1 cellular context compared by ENCODE assay signal in genomic region chr5:37370864-37371726, GRCh38.
TF ChIP-seq lines count a peak whose summit lies in the region.

Gene NUP155 (minus strand): TSS chr5:37371106. CDS start chr5:37370977, 129 bp downstream.

TF ChIP-seq in HepG2, 621 proteins besides CTCF, POLR2A, EP300 and RAD21 (continued from another document and continues in another):
- TF ChIP-seq BCL3 (CRISPR knock-in tag; IDR thresholded peaks at IDR 0.05), result peak; percentile 64; the same call in 1 of the 2 replicates
- no peak for TF ChIP-seq MAFG (CRISPR knock-in tag; IDR thresholded peaks at IDR 0.05)
- no peak for TF ChIP-seq ZBTB39 (CRISPR knock-in tag; IDR thresholded peaks at IDR 0.05)
- TF ChIP-seq ZNF510 (CRISPR knock-in tag; IDR thresholded peaks at IDR 0.05; ENCODE audit: low read depth), result no peak
- TF ChIP-seq BATF2 (CRISPR knock-in tag; IDR thresholded peaks at IDR 0.05), result no peak
- no peak for TF ChIP-seq GPBP1L1 (CRISPR knock-in tag; IDR thresholded peaks at IDR 0.05)
- TF ChIP-seq KLF16 (CRISPR knock-in tag; IDR thresholded peaks at IDR 0.05), result no peak; a peak in 1 of 4 replicates
- TF ChIP-seq ZNF563 (CRISPR knock-in tag; IDR thresholded peaks at IDR 0.05), result no peak
- TF ChIP-seq PCBP2 (optimal IDR thresholded peaks at IDR 0.05; ENCODE audit: low read depth, low read length, poor library complexity, severe bottlenecking), result peak; percentile 99
- TF ChIP-seq PHF8 (CRISPR knock-in tag; IDR thresholded peaks at IDR 0.05), result peak; percentile 82
- TF ChIP-seq HMG20A (CRISPR knock-in tag; IDR thresholded peaks at IDR 0.05; ENCODE audit: borderline replicate concordance), result no peak
- no peak for TF ChIP-seq ARNT (IDR thresholded peaks at IDR 0.05)
- TF ChIP-seq IKZF1 (IDR thresholded peaks at IDR 0.05), result no peak
- TF ChIP-seq NR2C2 (CRISPR knock-in tag; IDR thresholded peaks at IDR 0.05; ENCODE audit: borderline replicate concordance), result peak; percentile 96
- TF ChIP-seq ZNF710 (CRISPR knock-in tag; IDR thresholded peaks at IDR 0.05; ENCODE audit: borderline replicate concordance), result no peak
- peak; percentile 50; the same call in 1 of the 2 replicates for TF ChIP-seq ZGPAT (CRISPR knock-in tag; IDR thresholded peaks at IDR 0.05)
- TF ChIP-seq DMAP1 (CRISPR knock-in tag; IDR thresholded peaks at IDR 0.05), result peak; percentile 92; the same call in 1 of the 2 replicates
- TF ChIP-seq ZNF615 (CRISPR knock-in tag; IDR thresholded peaks at IDR 0.05; ENCODE audit: borderline replicate concordance), result no peak; the same call in 1 of the 2 replicates
- no peak for TF ChIP-seq NFE2L1 (CRISPR knock-in tag; IDR thresholded peaks at IDR 0.05; ENCODE audit: borderline replicate concordance)
- no peak for TF ChIP-seq ZNF234 (CRISPR knock-in tag; conservative IDR thresholded peaks at IDR 0.05)
- no peak for TF ChIP-seq ARHGAP35 (CRISPR knock-in tag; IDR thresholded peaks at IDR 0.05; ENCODE audit: borderline replicate concordance)
- no peak for TF ChIP-seq ZNF225 (CRISPR knock-in tag; IDR thresholded peaks at IDR 0.05)
- TF ChIP-seq PHF5A (CRISPR knock-in tag; IDR thresholded peaks at IDR 0.05; ENCODE audit: low read depth, unreplicated experiment), result peak; percentile 86
- peak; percentile 42 for TF ChIP-seq MNT (IDR thresholded peaks at IDR 0.05)
- TF ChIP-seq RBM22 (optimal IDR thresholded peaks at IDR 0.05; ENCODE audit: low read length), result no peak
- TF ChIP-seq ZMYM3 (CRISPR knock-in tag; IDR thresholded peaks at IDR 0.05), result no peak
- TF ChIP-seq ZNF30 (CRISPR knock-in tag; IDR thresholded peaks at IDR 0.05), result no peak
- peak; percentile 65; the same call in 1 of the 2 replicates for TF ChIP-seq ZNF766 (CRISPR knock-in tag; IDR thresholded peaks at IDR 0.05; ENCODE audit: borderline replicate concordance)
- TF ChIP-seq ZNF350 (CRISPR knock-in tag; IDR thresholded peaks at IDR 0.05; ENCODE audit: borderline replicate concordance, low read depth), result peak; percentile 89; the same call in 1 of the 2 replicates
- no peak for TF ChIP-seq ATF5 (CRISPR knock-in tag; IDR thresholded peaks at IDR 0.05; ENCODE audit: low read depth)
- TF ChIP-seq ZZZ3 (CRISPR knock-in tag; IDR thresholded peaks at IDR 0.05; ENCODE audit: borderline replicate concordance), result peak; percentile 37; the same call in 1 of the 2 replicates
- no peak for TF ChIP-seq ZNF34 (CRISPR knock-in tag; IDR thresholded peaks at IDR 0.05; ENCODE audit: borderline replicate concordance)
- peak; percentile 41; the same call in 1 of the 2 replicates for TF ChIP-seq ZNF747 (CRISPR knock-in tag; IDR thresholded peaks at IDR 0.05; ENCODE audit: borderline replicate concordance)
- peak; percentile 65; the same call in 1 of the 2 replicates for TF ChIP-seq DR1 (CRISPR knock-in tag; IDR thresholded peaks at IDR 0.05)
- no peak for TF ChIP-seq GLI4 (CRISPR knock-in tag; IDR thresholded peaks at IDR 0.05; ENCODE audit: borderline replicate concordance)
- TF ChIP-seq SAP130 (CRISPR knock-in tag; IDR thresholded peaks at IDR 0.05; ENCODE audit: low read depth), result peak; percentile 97
- no peak for TF ChIP-seq ADNP (CRISPR knock-in tag; IDR thresholded peaks at IDR 0.05)
- 0 out of 2 replicates have a peak, but pooled peaks have one; percentile 23 for TF ChIP-seq POGK (CRISPR knock-in tag; conservative IDR thresholded peaks at IDR 0.05)
- no peak for TF ChIP-seq SRSF1 (optimal IDR thresholded peaks at IDR 0.05; ENCODE audit: low read depth, low read length)
- TF ChIP-seq ATAD3A (CRISPR knock-in tag; IDR thresholded peaks at IDR 0.05), result no peak
- TF ChIP-seq ZNF781 (CRISPR knock-in tag; IDR thresholded peaks at IDR 0.05; ENCODE audit: borderline replicate concordance, not compliant biosample characterization), result no peak
- TF ChIP-seq ZNF737 (CRISPR knock-in tag; IDR thresholded peaks at IDR 0.05; ENCODE audit: borderline replicate concordance), result no peak
- TF ChIP-seq SKIL (CRISPR knock-in tag; IDR thresholded peaks at IDR 0.05; ENCODE audit: borderline replicate concordance), result no peak
- no peak for TF ChIP-seq REXO4 (CRISPR knock-in tag; IDR thresholded peaks at IDR 0.05; ENCODE audit: borderline replicate concordance)
